Comparison of ENCODE assay signal across 8 cellular contexts in genomic region chr20:44651507-44652373, GRCh38. TPM values are rescaled to one million over a fixed set of nuclear protein-coding genes. Genes with fewer than 3 reads are reported as not detected.
DNase-seq lines count a peak whose midpoint lies in the region; ATAC-seq and TF ChIP-seq lines count a peak whose summit lies in the region.

Gene ADA (minus strand): TSS chr20:44651699. CDS start chr20:44651607, 92 bp downstream.

- TF ChIP-seq POLR2A in Raji (IDR thresholded peaks at IDR 0.05; ENCODE audit: insufficient read depth, low read depth, low read length): peak; percentile 43; the same call in 1 of the 2 replicates

- ATAC-seq in left ventricle myocardium superior (peak; percentile 93), GM19328 (IDR thresholded peaks at IDR 0.05; ENCODE audit: unreplicated experiment) (no peak), GM21737 (IDR thresholded peaks at IDR 0.05; ENCODE audit: unreplicated experiment) (no peak)

- H3K27ac Mint-ChIP-seq in progenitor cell of endocrine pancreas: peak within 1 kb of the TSS; percentile 53

- DNase-seq in G401 (ENCODE audit: low spot score) (peak; percentile 13), HL-60 (ENCODE audit: low read depth in 1 of 2, low spot score in 1 of 2) (peak in 1 of 2 experiments; percentile 32), left ventricle myocardium superior (peak; percentile 87), progenitor cell of endocrine pancreas (ENCODE audit: low spot score, unreplicated experiment) (peak; percentile 46)

- H3K27me3 Mint-ChIP-seq in progenitor cell of endocrine pancreas: peaks cover 33% of the 10 kb centered on the region

- H3K9me3 Mint-ChIP-seq in progenitor cell of endocrine pancreas (ENCODE audit: low read depth): no peaks in the 10 kb centered on the region

- H3K4me3 Mint-ChIP-seq in progenitor cell of endocrine pancreas (ENCODE audit: low read depth): peak within 1 kb of the TSS; percentile 81

- in situ Hi-C loops in G401 (cut with HindIII; ENCODE audit: low sequenced_read_pairs): no loop called here

- intact Hi-C loops in left ventricle myocardium superior (cut with micrococcal nuclease): no loop called here

- no peak for TF ChIP-seq CTCF in HL-60 (IDR thresholded peaks at IDR 0.05; ENCODE audit: insufficient read depth, low read length)
- TF ChIP-seq CTCF in progenitor cell of endocrine pancreas (IDR thresholded peaks at IDR 0.05; ENCODE audit: unreplicated experiment): peak; percentile 25

- H3K4me1 Mint-ChIP-seq in progenitor cell of endocrine pancreas (ENCODE audit: low read depth): peaks cover 4% of the 10 kb centered on the region

- peak within 1 kb of the TSS; percentile 60 for H3K4me3 ChIP-seq in HL-60 (replicated peaks; ENCODE audit: insufficient read depth, low read length)

- peak within 1 kb of the TSS; percentile 73 for H3K27ac ChIP-seq in HL-60 (replicated peaks)
- peak within 1 kb of the TSS; percentile 81 for H3K27ac ChIP-seq in angular gyrus (ENCODE audit: low read depth, low read length)

- no peaks in the 10 kb centered on the region for H3K27me3 ChIP-seq in HL-60 (ENCODE audit: insufficient read depth, poor library complexity, severe bottlenecking)

- H3K36me3 Mint-ChIP-seq in progenitor cell of endocrine pancreas (ENCODE audit: insufficient read depth): no peaks in the 10 kb centered on the region

RNA-seq across cellular contexts. Expression of gene ADA, which starts in this region (rescaled TPM):
- total RNA-seq in G401 (2014; rRNA removed; shearing (Covaris generic)): 30.6 and 47.6 TPM in 2 replicates
- 8.5 TPM for total RNA-seq in left ventricle myocardium superior
- 10.7 and 11.4 TPM in 2 replicates for total RNA-seq in progenitor cell of endocrine pancreas
